ENCODE assay signal across 8 cellular contexts in the genomic region with DNA sequence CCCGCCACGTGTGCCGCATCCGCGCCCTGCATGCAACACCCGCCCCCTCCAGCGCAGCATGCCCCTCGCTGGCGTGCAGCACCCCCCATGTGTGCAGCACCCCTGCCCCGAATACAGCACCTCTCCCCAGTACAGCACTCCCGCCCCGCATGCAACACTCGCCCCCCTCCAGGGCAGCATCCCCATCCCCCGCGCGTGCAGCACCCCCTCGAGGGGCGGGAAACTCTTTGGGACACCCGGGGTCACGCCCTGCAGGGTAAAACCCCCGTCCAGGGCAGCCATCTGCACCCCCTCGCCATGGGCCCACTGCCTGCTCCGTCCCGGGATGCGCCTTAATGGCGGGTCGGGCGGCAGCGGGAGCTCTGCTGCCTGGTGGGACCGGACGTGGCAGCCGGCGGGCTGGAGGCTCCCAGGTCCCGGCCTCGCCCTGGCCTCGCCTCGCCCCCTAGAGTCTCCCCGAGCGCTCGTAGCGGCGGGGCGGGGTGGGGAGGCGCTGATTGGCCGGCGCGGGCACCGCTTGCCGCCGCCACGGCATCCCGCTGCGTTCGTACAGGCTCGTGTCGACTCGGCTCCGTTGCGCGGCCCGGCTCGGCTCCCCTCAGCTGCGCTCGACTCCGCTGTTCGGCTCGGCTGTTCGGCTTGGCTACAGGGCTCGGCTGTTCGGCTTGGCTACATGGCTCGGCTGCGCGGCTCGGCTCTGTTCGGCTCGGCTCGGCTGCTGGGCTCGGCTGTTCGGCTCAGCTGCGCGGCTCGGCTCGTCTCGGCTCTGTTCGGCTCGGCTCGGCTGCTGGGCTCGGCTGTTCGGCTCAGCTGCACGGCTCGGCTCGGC. TPM values are rescaled to one million over a fixed set of nuclear protein-coding genes. Genes with fewer than 3 reads are reported as not detected.
DNase-seq lines count a peak whose midpoint lies in the region; ATAC-seq and TF ChIP-seq lines count a peak whose summit lies in the region.

No MANE protein-coding gene starts in this region.

- intact Hi-C loops in heart right ventricle (cut with DNase I), result no loop called here

- no peaks in the 10 kb centered on the region for H3K9me3 ChIP-seq in heart right ventricle
- H3K9me3 ChIP-seq in tibial nerve, result no peaks in the 10 kb centered on the region

- TF ChIP-seq POLR2A in tibial nerve (IDR thresholded peaks at IDR 0.05), result peak in 1 of 2 donors; percentile 27

- TF ChIP-seq CTCF in heart right ventricle (IDR thresholded peaks at IDR 0.05) (peak in 4 of 9 donors; percentile 23 to 47 (median 38)), tibial nerve (IDR thresholded peaks at IDR 0.05) (peak in 3 of 5 experiments; percentile 15 to 41 (median 21))

- H3K27ac ChIP-seq in heart right ventricle (peak overlapping the region in 9 of 10 donors; percentile 35 to 73 (median 62)), tibial nerve (peak overlapping the region in 3 of 4 donors; percentile 49 to 83 (median 70))

- H3K36me3 ChIP-seq in heart right ventricle (no peaks in the 10 kb centered on the region), tibial nerve (no peaks in the 10 kb centered on the region)

- H3K4me1 ChIP-seq in heart right ventricle (peaks cover 6 to 18% (median 14%) of the 10 kb centered on the region in 9 donors), tibial nerve (peaks cover 0 to 24% (median 11%) of the 10 kb centered on the region in 4 donors)

- TF ChIP-seq EP300 in tibial nerve (IDR thresholded peaks at IDR 0.05), result no peak

- peak; percentile 99 for DNase-seq in GM03348 (ENCODE audit: low spot score)
- DNase-seq in NCI-H1105 treated with DMSO at 0.1 percent for 48 hours (lab: John Stamatoyannopoulos, UW), result peak; percentile 97
- DNase-seq in SW480 (ENCODE audit: low spot score), result peak; percentile 94
- peak; percentile 91 for DNase-seq in amniotic epithelial cell (ENCODE audit: low read depth)
- peak; percentile 97 for DNase-seq in heart right ventricle
- DNase-seq in pons (ENCODE audit: low spot score), result peak; percentile 90
- peak; percentile 95 to 96 for DNase-seq in tibial nerve (ENCODE audit: low spot score in 2 of 2)

- H3K4me3 ChIP-seq in heart right ventricle, result peak overlapping the region; percentile 36 to 77 (median 58)
- peak overlapping the region; percentile 42 to 63 (median 59) for H3K4me3 ChIP-seq in tibial nerve

- 0 to 1% methylated on average over 92 of the region's 92 CpGs for WGBS in heart right ventricle, 2 donors
- WGBS in tibial nerve, 2 donors, result 1 to 2% methylated on average over 17 to 26 of the region's 92 CpGs

- H3K27me3 ChIP-seq in heart right ventricle (peaks cover 0 to 52% (median 35%) of the 10 kb centered on the region in 7 donors), tibial nerve (peaks cover 0 to 30% of the 10 kb centered on the region in 2 donors)

- ATAC-seq in HG02588 (IDR thresholded peaks at IDR 0.05; ENCODE audit: unreplicated experiment) (peak; percentile 77), heart right ventricle (peak; percentile 98 to 100 (median 99))

RNA-seq across cellular contexts. Expression of a gene that starts 0.4 kb away (rescaled TPM):
- total RNA-seq in heart right ventricle, result under 1 TPM in 9 of 10 donors, not detected in 1; 0.13 to 0.91 (median 0.42) TPM
- polyA plus RNA-seq in heart right ventricle, result 1 to 10 TPM in 1 of 2 donors, under 1 TPM in 1; 0.68 to 2.3 TPM
- total RNA-seq in tibial nerve, result 1 to 10 TPM; 2.4 to 7.8 (median 4.6) TPM

Comparison
In these comparisons a context has a peak if more than half of its experiments do, and no peak if none do; other contexts are left out.
1. Peak in every context shown above with its lines: DNase-seq, ATAC-seq, H3K4me3 ChIP-seq and H3K27ac ChIP-seq.